8 cellular contexts compared by ENCODE assay signal in the genomic region with DNA sequence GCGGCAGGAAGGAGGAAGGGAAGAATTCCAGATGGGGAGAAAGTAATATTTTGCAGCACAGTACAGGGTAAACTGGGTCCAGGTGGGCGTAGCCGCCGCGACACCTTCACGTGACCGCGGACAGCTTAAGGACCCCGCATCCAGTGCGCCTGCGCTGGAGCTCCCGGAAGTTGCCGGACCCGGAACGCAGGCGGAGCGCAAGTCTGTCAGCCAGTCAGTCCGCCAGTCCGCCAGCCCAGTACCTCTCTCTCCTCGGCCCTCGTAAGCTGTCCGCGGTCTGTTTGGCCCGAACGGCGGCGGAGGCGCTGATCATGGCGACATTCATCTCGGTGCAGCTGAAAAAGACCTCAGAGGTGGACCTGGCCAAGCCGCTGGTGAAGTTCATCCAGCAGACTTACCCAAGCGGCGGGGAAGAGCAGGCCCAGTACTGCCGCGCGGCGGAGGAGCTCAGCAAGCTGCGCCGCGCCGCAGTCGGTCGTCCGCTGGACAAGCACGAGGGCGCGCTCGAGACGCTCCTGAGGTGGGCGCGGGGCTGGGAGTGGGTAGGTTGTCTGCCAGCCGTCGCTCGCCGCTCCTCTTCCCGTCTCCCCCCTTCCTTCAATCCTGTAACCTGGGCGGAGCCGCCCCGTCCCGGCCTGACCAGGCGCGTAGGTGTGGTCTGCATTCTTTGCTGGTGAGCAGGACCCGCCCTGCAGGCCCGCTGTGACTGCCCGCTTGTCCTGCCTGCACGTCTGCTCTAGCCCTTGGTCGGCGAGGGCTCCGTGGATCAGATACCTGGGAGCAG. TPM values are rescaled to one million over a fixed set of nuclear protein-coding genes. Genes with fewer than 3 reads are reported as not detected.
DNase-seq lines count a peak whose midpoint lies in the region; ATAC-seq, FAIRE-seq and TF ChIP-seq lines count a peak whose summit lies in the region.

A gene with protein sequence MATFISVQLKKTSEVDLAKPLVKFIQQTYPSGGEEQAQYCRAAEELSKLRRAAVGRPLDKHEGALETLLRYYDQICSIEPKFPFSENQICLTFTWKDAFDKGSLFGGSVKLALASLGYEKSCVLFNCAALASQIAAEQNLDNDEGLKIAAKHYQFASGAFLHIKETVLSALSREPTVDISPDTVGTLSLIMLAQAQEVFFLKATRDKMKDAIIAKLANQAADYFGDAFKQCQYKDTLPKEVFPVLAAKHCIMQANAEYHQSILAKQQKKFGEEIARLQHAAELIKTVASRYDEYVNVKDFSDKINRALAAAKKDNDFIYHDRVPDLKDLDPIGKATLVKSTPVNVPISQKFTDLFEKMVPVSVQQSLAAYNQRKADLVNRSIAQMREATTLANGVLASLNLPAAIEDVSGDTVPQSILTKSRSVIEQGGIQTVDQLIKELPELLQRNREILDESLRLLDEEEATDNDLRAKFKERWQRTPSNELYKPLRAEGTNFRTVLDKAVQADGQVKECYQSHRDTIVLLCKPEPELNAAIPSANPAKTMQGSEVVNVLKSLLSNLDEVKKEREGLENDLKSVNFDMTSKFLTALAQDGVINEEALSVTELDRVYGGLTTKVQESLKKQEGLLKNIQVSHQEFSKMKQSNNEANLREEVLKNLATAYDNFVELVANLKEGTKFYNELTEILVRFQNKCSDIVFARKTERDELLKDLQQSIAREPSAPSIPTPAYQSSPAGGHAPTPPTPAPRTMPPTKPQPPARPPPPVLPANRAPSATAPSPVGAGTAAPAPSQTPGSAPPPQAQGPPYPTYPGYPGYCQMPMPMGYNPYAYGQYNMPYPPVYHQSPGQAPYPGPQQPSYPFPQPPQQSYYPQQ (plus strand): TSS at position 213 of the 784 bp plus-strand sequence. CDS start 99 bp downstream, at position 312.

- no peaks in the 10 kb centered on the region for H3K9me2 ChIP-seq in OCI-LY1 (ENCODE audit: low read depth, low read length)

- CTCF ChIA-PET in endothelial cell of umbilical vein (lab: Charles Lee): interaction anchor here (0.5 to 4.8 kb wide), 8 partner anchors 8 to 154 kb away, joined by 3 to 39 read pairs (median 4); no protein-coding TSS in a partner anchor

- H3K27ac ChIP-seq in OCI-LY1 (ENCODE audit: low read depth, low read length, poor library complexity, severe bottlenecking) (peak within 1 kb of the TSS; percentile 27), endothelial cell of umbilical vein (ENCODE audit: insufficient read depth, low read depth, low read length) (peak within 1 kb of the TSS; percentile 78)

- dilution Hi-C loops in endothelial cell of umbilical vein (cut with MboI; ENCODE audit: extremely low pct_ligation_motif_present, low sequenced_read_pairs): no loop called here

- peaks cover 42% of the 10 kb centered on the region for H3K79me2 ChIP-seq in OCI-LY1 (ENCODE audit: insufficient read depth, low read length)
- H3K79me2 ChIP-seq in endothelial cell of umbilical vein (ENCODE audit: control insufficient read depth, insufficient read depth, low read length): peaks cover 48% of the 10 kb centered on the region

- H3K27me3 ChIP-seq in OCI-LY1 (ENCODE audit: insufficient read depth, low read length): no peaks in the 10 kb centered on the region
- no peaks in the 10 kb centered on the region for H3K27me3 ChIP-seq in endothelial cell of umbilical vein (ENCODE audit: control insufficient read depth in 2 of 2, insufficient read depth in 2 of 2, low read length in 2 of 2)

- peaks cover 8% of the 10 kb centered on the region; the same call in 1 of the 2 replicates for H3K9me3 ChIP-seq in OCI-LY1 (ENCODE audit: low read length)
- H3K9me3 ChIP-seq in endothelial cell of umbilical vein (replicated peaks; ENCODE audit: control insufficient read depth, insufficient read depth, low read length): no peaks in the 10 kb centered on the region

- H3K9ac ChIP-seq in OCI-LY1 (ENCODE audit: low read length): peak within 1 kb of the TSS; percentile 80
- H3K9ac ChIP-seq in endothelial cell of umbilical vein (replicated peaks; ENCODE audit: extremely low read depth, insufficient read depth, low read length): peak within 1 kb of the TSS; percentile 90

- TF ChIP-seq CTCF in D721Med (IDR thresholded peaks at IDR 0.05; ENCODE audit: insufficient read depth, missing control alignments) (peak; percentile 3), OCI-LY1 (IDR thresholded peaks at IDR 0.05; ENCODE audit: low read length) (peak; percentile 16; the same call in 1 of the 2 replicates), endothelial cell of umbilical vein (IDR thresholded peaks at IDR 0.05; ENCODE audit: extremely low read depth in 1 of 2, insufficient read depth in 1 of 2, low read depth in 1 of 2, low read length in 2 of 2) (no peak)

- H3K4me2 ChIP-seq in OCI-LY1 (ENCODE audit: low read length) (peak within 1 kb of the TSS; percentile 83), endothelial cell of umbilical vein (ENCODE audit: insufficient read depth, low read length) (peak within 1 kb of the TSS; percentile 92)

- DNase-seq in D721Med (ENCODE audit: insufficient read length, low spot score) (peak; percentile 59), HUDEP-2 (lab: John Stamatoyannopoulos, UW; ENCODE audit: unreplicated experiment in 76 of 76) (peak in 75 of 76 experiments; percentile 39 to 91 (median 82)), endothelial cell of umbilical vein (ENCODE audit: low read depth, low spot score) (peak; percentile 96), middle frontal gyrus (ENCODE audit: extremely low spot score, low spot score) (peak; percentile 83)
- DNase-seq in activated CD8-positive, alpha-beta memory T cell treated with anti-CD3 and anti-CD28 coated beads, Interleukin-2, amount 50 U/mL, for 48 hours: peak; percentile 93
- DNase-seq in stimulated activated CD8-positive, alpha-beta memory T cell treated with anti-CD3 and anti-CD28 coated beads, Interleukin-2, amount 100 ng/mL, for 48 hours (ENCODE audit: low read depth in 2 of 2): peak; percentile 83 to 85

- POLR2A ChIA-PET in endothelial cell of umbilical vein (lab: Charles Lee): interaction anchor here (0.7 to 1.3 kb wide), 3 partner anchors 8 to 25 kb away, joined by 4 read pairs; no protein-coding TSS in a partner anchor

- ATAC-seq in GM21381 (IDR thresholded peaks at IDR 0.05; ENCODE audit: unreplicated experiment): peak; percentile 91

- no peak for FAIRE-seq in D721Med (lab: Jason Lieb, UNC)
- peak; percentile 84 for FAIRE-seq in endothelial cell of umbilical vein (lab: Jason Lieb, UNC)

- intact Hi-C loops in endothelial cell of umbilical vein (cut with micrococcal nuclease): loop anchor here (1.0 to 5.0 kb wide), 2 partner anchors 81 to 358 kb away; a partner anchor contains a TSS

- H2AFZ ChIP-seq in OCI-LY1 (ENCODE audit: low read length) (peak within 1 kb of the TSS; percentile 79), endothelial cell of umbilical vein (ENCODE audit: low read depth, low read length) (peak within 1 kb of the TSS; percentile 99)

- no peaks in the 10 kb centered on the region for H4K20me1 ChIP-seq in OCI-LY1 (ENCODE audit: insufficient read depth, low read length)
- no peaks in the 10 kb centered on the region for H4K20me1 ChIP-seq in endothelial cell of umbilical vein (replicated peaks; ENCODE audit: control insufficient read depth, extremely low read depth, insufficient read depth, low read length)

- peaks cover 23% of the 10 kb centered on the region for H3K36me3 ChIP-seq in OCI-LY1 (ENCODE audit: insufficient read depth, low read length)
- H3K36me3 ChIP-seq in endothelial cell of umbilical vein (ENCODE audit: control insufficient read depth in 2 of 2, extremely low read depth in 1 of 2, insufficient read depth in 2 of 2, low read length in 2 of 2): no peaks in the 10 kb centered on the region

- TF ChIP-seq POLR2A in endothelial cell of umbilical vein (IDR thresholded peaks at IDR 0.05; ENCODE audit: low read depth, low read length): peak; percentile 99

- no peaks in the 10 kb centered on the region for H3K9me1 ChIP-seq in endothelial cell of umbilical vein (replicated peaks; ENCODE audit: control insufficient read depth, extremely low read depth, insufficient read depth, low read length)

- no peaks in the 10 kb centered on the region for H3F3A ChIP-seq in OCI-LY1 (ENCODE audit: insufficient read depth, low read length)

- H3K4me3 ChIP-seq in OCI-LY1 (ENCODE audit: low read depth, low read length, poor library complexity, severe bottlenecking) (peak within 1 kb of the TSS; percentile 81), endothelial cell of umbilical vein (replicated peaks in 1 of 3; ENCODE audit: insufficient read depth in 1 of 3, low read depth in 1 of 3, low read length in 3 of 3) (peak within 1 kb of the TSS; percentile 78 to 95 (median 91))

- BruUV-seq in endothelial cell of umbilical vein (replicated peaks; lab: Mats Ljungman, UMichigan): TSS peak; percentile 49

- peaks cover 32% of the 10 kb centered on the region for H3K4me1 ChIP-seq in OCI-LY1 (ENCODE audit: insufficient read depth, low read length, severe bottlenecking)
- H3K4me1 ChIP-seq in endothelial cell of umbilical vein (ENCODE audit: control insufficient read depth, extremely low read depth, insufficient read depth, low read length): peaks cover 24% of the 10 kb centered on the region

TF ChIP-seq in endothelial cell of umbilical vein, 7 proteins besides CTCF, POLR2A, EP300 and RAD21:
- TF ChIP-seq, protein P1, sequence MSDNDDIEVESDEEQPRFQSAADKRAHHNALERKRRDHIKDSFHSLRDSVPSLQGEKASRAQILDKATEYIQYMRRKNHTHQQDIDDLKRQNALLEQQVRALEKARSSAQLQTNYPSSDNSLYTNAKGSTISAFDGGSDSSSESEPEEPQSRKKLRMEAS (IDR thresholded peaks at IDR 0.05; ENCODE audit: insufficient read depth, insufficient read length): peak; percentile 99
- TF ChIP-seq POLR2AphosphoS5 (IDR thresholded peaks at IDR 0.05; ENCODE audit: insufficient read depth, low read depth, low read length) (peak; percentile 98), GATA2 (IDR thresholded peaks at IDR 0.05; ENCODE audit: insufficient read depth, insufficient read length, low read depth, low read length) (no peak)

RNA-seq across cellular contexts. Expression of the gene that starts here (rescaled TPM):
- 265 and 268 TPM in 2 replicates for total RNA-seq in endothelial cell of umbilical vein
- 106 and 161 TPM in 2 replicates for polyA plus RNA-seq in endothelial cell of umbilical vein
- polyA plus RNA-seq in endothelial cell of umbilical vein (2011; cell fraction: cytosol; rRNA removed): 51.0 and 59.8 TPM in 2 replicates
- 214 and 267 TPM in 2 replicates for polyA plus RNA-seq in endothelial cell of umbilical vein (2011; cell fraction: nucleus; rRNA removed)
- 128 and 175 TPM in 2 replicates for polyA plus RNA-seq in endothelial cell of umbilical vein (2012)
- polyA minus RNA-seq in endothelial cell of umbilical vein: 146 and 154 TPM in 2 replicates
- polyA minus RNA-seq in endothelial cell of umbilical vein (2011; cell fraction: cytosol; rRNA and poly(A)+ RNA removed): 147 TPM
- polyA minus RNA-seq in endothelial cell of umbilical vein (2011; cell fraction: nucleus; rRNA and poly(A)+ RNA removed): 221 and 226 TPM in 2 replicates

Comparison
In these comparisons a context has a peak if more than half of its experiments do, and no peak if none do; other contexts are left out.
1. Peak in every context shown above with its lines: DNase-seq, ATAC-seq, H3K4me3 ChIP-seq and H3K27ac ChIP-seq.
2. CTCF ChIP-seq: peak in D721Med (single experiment) and OCI-LY1 (single experiment); none in endothelial cell of umbilical vein (0 of 2).